ENCODE assay signal across 32 cellular contexts in the genomic region with DNA sequence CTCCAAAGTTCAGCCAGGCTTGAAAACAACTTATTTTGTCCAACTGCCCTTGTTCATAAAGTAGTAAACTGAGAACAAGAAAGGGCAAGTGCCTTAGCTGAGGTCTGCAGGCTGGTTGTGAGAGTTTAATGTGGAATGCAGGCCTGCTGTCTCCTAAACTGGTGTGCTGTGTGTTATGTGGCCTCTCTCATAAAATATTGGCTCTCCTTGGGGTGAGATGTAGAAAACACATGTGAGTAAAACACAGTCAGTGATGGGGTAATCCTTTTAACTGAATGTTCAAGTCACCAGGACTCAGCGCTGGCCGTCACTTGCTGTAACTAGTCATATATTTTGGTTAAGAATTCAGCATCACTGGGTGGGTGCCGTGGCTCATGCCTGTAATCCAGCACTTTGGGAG.
"Had no signal": no experiment of that assay in that cellular context is flagged by ENCODE, and none has a peak within 500 bp of the region (broad histone marks: within the 10 kb centered on the region; RNA-seq: fewer than 3 reads in every experiment).

No MANE protein-coding gene starts in this region.

- ATAC-seq: activated CD4-positive, alpha-beta T cell treated with anti-CD3 and anti-CD28 coated beads for 36 hours; activated CD8-positive, alpha-beta T cell treated with anti-CD3 and anti-CD28 coated beads, Interleukin-2, amount 10 ng/mL, durations not matched to agents 7 days and 5 days; body of pancreas; effector memory CD8-positive, alpha-beta T cell; heart right ventricle; left lung; lower lobe of right lung; mucosa of descending colon; natural killer cell treated with Interleukin-12 subunit alpha and Interleukin-12 subunit beta and Interleukin-15 and Interleukin-18, amount 100 ng/mL, for 72 hours; stimulated activated memory B cell treated with anti-CD40 and anti-IgM and Interleukin-4, amounts not matched to agents 10 μg/mL and 1 μg/mL and 100 μg/mL, for 72 hours; stimulated activated naive CD8-positive, alpha-beta T cell treated with anti-CD3 and anti-CD28 coated beads, Interleukin-15, amount 100 ng/mL, for 72 hours; T-cell had no signal

- H3K4me1 ChIP-seq: body of pancreas, esophagus muscularis mucosa, left lung, lower lobe of right lung, sigmoid colon, upper lobe of left lung, vagina had no signal

- H3K9me3 Mint-ChIP-seq: effector memory CD8-positive, alpha-beta T cell; natural killer cell treated with Interleukin-12 subunit alpha and Interleukin-12 subunit beta and Interleukin-15 and Interleukin-18, amount 100 ng/mL, for 72 hours; stimulated activated memory B cell treated with anti-CD40 and anti-IgM and Interleukin-4, amounts not matched to agents 10 μg/mL and 1 μg/mL and 100 μg/mL, for 72 hours; stimulated activated naive CD8-positive, alpha-beta T cell treated with anti-CD3 and anti-CD28 coated beads, Interleukin-15, amount 100 ng/mL, for 72 hours; T-cell had no signal

- H3K27ac ChIP-seq: body of pancreas, esophagus muscularis mucosa, heart right ventricle, left lung, lower lobe of right lung, ovary, sigmoid colon, upper lobe of left lung, vagina had no signal

- H3K9me3 ChIP-seq: body of pancreas, esophagus muscularis mucosa, heart right ventricle, left lung, lower lobe of right lung, mucosa of descending colon, ovary, sigmoid colon, upper lobe of left lung, vagina had no signal

- H3K4me1 Mint-ChIP-seq: activated CD4-positive, alpha-beta T cell treated with anti-CD3 and anti-CD28 coated beads for 36 hours had no signal

- H3K36me3 Mint-ChIP-seq: activated naive CD8-positive, alpha-beta T cell; natural killer cell treated with Interleukin-12 subunit alpha and Interleukin-12 subunit beta and Interleukin-15 and Interleukin-18, amount 100 ng/mL, for 72 hours; stimulated activated memory B cell treated with anti-CD40 and anti-IgM and Interleukin-4, amounts not matched to agents 10 μg/mL and 1 μg/mL and 100 μg/mL, for 72 hours; T-cell had no signal

- H3K4me3 ChIP-seq: body of pancreas, esophagus muscularis mucosa, heart right ventricle, left lung, lower lobe of right lung, mucosa of descending colon, ovary, sigmoid colon, upper lobe of left lung, vagina had no signal

- H3K36me3 ChIP-seq: esophagus muscularis mucosa, heart right ventricle, left lung, lower lobe of right lung, ovary, sigmoid colon, upper lobe of left lung, vagina had no signal

- H3K27ac Mint-ChIP-seq: activated CD4-positive, alpha-beta T cell treated with anti-CD3 and anti-CD28 coated beads for 36 hours; activated CD8-positive, alpha-beta T cell treated with anti-CD3 and anti-CD28 coated beads, Interleukin-2, amount 10 ng/mL, durations not matched to agents 7 days and 5 days; activated naive CD8-positive, alpha-beta T cell; effector memory CD8-positive, alpha-beta T cell; natural killer cell treated with Interleukin-12 subunit alpha and Interleukin-12 subunit beta and Interleukin-15 and Interleukin-18, amount 100 ng/mL, for 72 hours; stimulated activated memory B cell treated with anti-CD40 and anti-IgM and Interleukin-4, amounts not matched to agents 10 μg/mL and 1 μg/mL and 100 μg/mL, for 72 hours; stimulated activated naive CD8-positive, alpha-beta T cell treated with anti-CD3 and anti-CD28 coated beads, Interleukin-15, amount 100 ng/mL, for 72 hours; T-cell had no signal

- DNase-seq: activated CD4-positive, alpha-beta T cell treated with anti-CD3 and anti-CD28 coated beads for 36 hours; activated CD4-positive, CD25-positive, alpha-beta regulatory T cell; activated CD8-positive, alpha-beta T cell treated with anti-CD3 and anti-CD28 coated beads, Interleukin-2, amount 10 ng/mL, durations not matched to agents 7 days and 5 days; activated effector memory CD4-positive, alpha-beta T cell treated with Interleukin-2 at 50 U/mL for 16 hours; activated naive CD4-positive, alpha-beta T cell treated with Interleukin-2 at 50 U/mL for 16 hours; anterior cingulate cortex; body of pancreas; cortex of kidney; effector memory CD8-positive, alpha-beta T cell; foreskin melanocyte; heart right ventricle; left lung; lower lobe of right lung; mesendoderm; mucosa of descending colon; ovary; retina; sigmoid colon; small intestine; stimulated activated CD4-positive, alpha-beta T cell treated with anti-CD3 and anti-CD28 coated beads, Interleukin-1b, Interleukin-23, amount 100 ng/mL, for 48 hours; stimulated activated CD4-positive, alpha-beta T cell treated with anti-CD3 and anti-CD28 coated beads, Interleukin-4, amount 100 ng/mL, for 4 hours; stimulated activated CD8-positive, alpha-beta memory T cell treated with anti-CD3 and anti-CD28 coated beads, Interleukin-4, amount 100 ng/mL, for 48 hours; stimulated activated naive CD8-positive, alpha-beta T cell treated with anti-CD3 and anti-CD28 coated beads, Interleukin-15, amount 100 ng/mL, for 72 hours; substantia nigra; T-cell; upper lobe of left lung had no signal

- H3K27me3 ChIP-seq: body of pancreas, esophagus muscularis mucosa, heart right ventricle, left lung, ovary, sigmoid colon, upper lobe of left lung, vagina had no signal

- FAIRE-seq: small intestine had no signal

- H3K27me3 Mint-ChIP-seq: activated CD4-positive, alpha-beta T cell treated with anti-CD3 and anti-CD28 coated beads for 36 hours; activated naive CD8-positive, alpha-beta T cell; effector memory CD8-positive, alpha-beta T cell; natural killer cell treated with Interleukin-12 subunit alpha and Interleukin-12 subunit beta and Interleukin-15 and Interleukin-18, amount 100 ng/mL, for 72 hours; progenitor cell of endocrine pancreas; stimulated activated memory B cell treated with anti-CD40 and anti-IgM and Interleukin-4, amounts not matched to agents 10 μg/mL and 1 μg/mL and 100 μg/mL, for 72 hours; stimulated activated naive CD8-positive, alpha-beta T cell treated with anti-CD3 and anti-CD28 coated beads, Interleukin-15, amount 100 ng/mL, for 72 hours; T-cell had no signal

- H3K4me3 Mint-ChIP-seq: activated CD4-positive, alpha-beta T cell treated with anti-CD3 and anti-CD28 coated beads for 36 hours; activated CD8-positive, alpha-beta T cell treated with anti-CD3 and anti-CD28 coated beads, Interleukin-2, amount 10 ng/mL, durations not matched to agents 7 days and 5 days; activated naive CD8-positive, alpha-beta T cell; effector memory CD8-positive, alpha-beta T cell; natural killer cell treated with Interleukin-12 subunit alpha and Interleukin-12 subunit beta and Interleukin-15 and Interleukin-18, amount 100 ng/mL, for 72 hours; stimulated activated memory B cell treated with anti-CD40 and anti-IgM and Interleukin-4, amounts not matched to agents 10 μg/mL and 1 μg/mL and 100 μg/mL, for 72 hours; stimulated activated naive CD8-positive, alpha-beta T cell treated with anti-CD3 and anti-CD28 coated beads, Interleukin-15, amount 100 ng/mL, for 72 hours; T-cell had no signal
